Comparison of ENCODE assay signal across 19 cellular contexts in the genomic region with DNA sequence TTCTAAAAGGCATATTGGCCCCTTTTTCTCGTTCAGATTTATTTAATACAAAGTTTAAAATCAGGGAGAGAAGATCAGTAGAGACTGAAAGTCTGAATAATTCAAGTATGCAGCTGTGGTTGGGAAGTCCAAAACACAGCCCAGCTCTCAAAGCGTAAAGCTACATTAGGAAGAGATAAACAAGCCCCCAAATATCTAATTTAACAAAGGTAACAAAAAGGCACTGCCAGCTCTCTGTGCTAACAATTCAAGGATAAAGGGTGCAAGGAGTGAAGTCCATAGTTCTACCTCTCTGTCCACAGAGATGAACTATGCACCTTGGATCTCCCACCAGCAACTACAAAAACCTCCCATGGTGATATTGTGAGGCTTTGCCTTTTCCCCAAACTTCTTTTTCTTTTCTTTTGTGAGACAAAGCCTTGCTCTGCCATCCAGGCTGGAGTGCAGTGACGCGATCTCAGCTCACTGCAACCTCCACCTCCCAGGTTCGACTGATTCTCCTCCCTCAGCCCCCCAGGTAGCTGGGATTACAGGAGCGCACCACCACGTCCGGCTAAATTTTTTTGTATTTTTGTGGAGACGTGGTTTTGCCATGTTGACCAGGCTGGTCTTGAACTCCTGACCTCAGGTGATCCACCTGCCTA.
DNase-seq lines count a peak whose midpoint lies in the region; ATAC-seq, FAIRE-seq and TF ChIP-seq lines count a peak whose summit lies in the region.
"Had no signal": no experiment of that assay in that cellular context is flagged by ENCODE, and none has a peak within 500 bp of the region (broad histone marks: within the 10 kb centered on the region; RNA-seq: fewer than 3 reads in every experiment).

No MANE protein-coding gene starts in this region.

- H2AFZ ChIP-seq in H9 (ENCODE audit: low read length) (no peak overlapping the region), H1 (ENCODE audit: low read length) (no peak overlapping the region)

- TF ChIP-seq EP300 in H1 (IDR thresholded peaks at IDR 0.05; ENCODE audit: borderline replicate concordance in 1 of 2, low read depth in 2 of 2, low read length in 2 of 2): peak in 1 of 2 experiments; percentile 45; a peak in 1 of 3 replicates

- H4K20me1 ChIP-seq in H9 (ENCODE audit: control insufficient read depth, insufficient read depth, insufficient read length) (no peaks in the 10 kb centered on the region), H1 (replicated peaks in 1 of 2; ENCODE audit: control insufficient read depth in 1 of 2, insufficient read depth in 2 of 2, low read length in 2 of 2) (no peaks in the 10 kb centered on the region)

- no peak overlapping the region for H4K5ac ChIP-seq in H9 (ENCODE audit: insufficient read length, low read depth, low read length)
- H4K5ac ChIP-seq in H1 (ENCODE audit: insufficient read length, low read depth, low read length): no peak overlapping the region

- no peaks in the 10 kb centered on the region for H3K23me2 ChIP-seq in H9 (ENCODE audit: insufficient read length, low read depth, low read length, poor library complexity, severe bottlenecking)
- H3K23me2 ChIP-seq in H1 (ENCODE audit: low read depth, low read length): no peaks in the 10 kb centered on the region; the same call in none of the 2 replicates

- H3K36me3 ChIP-seq in HUES64 (ENCODE audit: insufficient read depth, low read length) (no peaks in the 10 kb centered on the region), H1 (ENCODE audit: control insufficient read depth in 2 of 4, insufficient read depth in 4 of 4, low read length in 3 of 4) (no peaks in the 10 kb centered on the region)

- H3T11ph ChIP-seq in H9 (ENCODE audit: low read length): no peak overlapping the region

- no peak for TF ChIP-seq POLR2A in H1 (IDR thresholded peaks at IDR 0.05; ENCODE audit: control extremely low read depth in 1 of 2, low read depth in 2 of 2, low read length in 2 of 2)

- H3K27ac ChIP-seq in H9 (ENCODE audit: insufficient read length, low read depth, low read length) (peak overlapping the region; percentile 4), HUES64 (ENCODE audit: low read depth, low read length) (peak overlapping the region; percentile 85), H1 (ENCODE audit: low read depth, low read length) (no peak overlapping the region)

- H3K9me3 ChIP-seq in H9 (ENCODE audit: control insufficient read depth, low read depth, low read length): no peaks in the 10 kb centered on the region
- H3K9me3 ChIP-seq in HUES64 (ENCODE audit: insufficient read depth, low read depth, low read length): no peaks in the 10 kb centered on the region
- H3K9me3 ChIP-seq in H1 (ENCODE audit: insufficient read depth in 2 of 2, low read depth in 1 of 2, low read length in 1 of 2): no peaks in the 10 kb centered on the region
- H3K9me3 ChIP-seq: SK-N-SH had no signal

- no peak overlapping the region for H3K23ac ChIP-seq in H9 (ENCODE audit: insufficient read length, low read depth, low read length)
- no peak overlapping the region for H3K23ac ChIP-seq in H1 (ENCODE audit: insufficient read length)

- no peaks in the 10 kb centered on the region for H3K79me2 ChIP-seq in H9 (ENCODE audit: insufficient read depth, low read length)
- no peaks in the 10 kb centered on the region for H3K79me2 ChIP-seq in H1 (ENCODE audit: control insufficient read depth in 1 of 2, insufficient read depth in 2 of 2, low read length in 2 of 2)

- no CpG with 5 or more reads among the region's 9 CpGs for WGBS in H9 (ENCODE audit: extremely low coverage, insufficient read length, low lambda C conversion rate)
- WGBS in HUES64: 55% methylated on average over 7 of the region's 9 CpGs
- WGBS in H1 (ENCODE audit: extremely low coverage in 1 of 2, insufficient coverage in 1 of 2, insufficient read length in 1 of 2, insufficient replicate concordance in 2 of 2, low coverage in 1 of 2, low lambda C conversion rate in 2 of 2, missing lambda C conversion rate in 1 of 2), 2 experiments: 30% methylated on average over 9 of the region's 9 CpGs; no CpG with 5 or more reads in 1 of the 2 experiments

- H3K4ac ChIP-seq in H9 (ENCODE audit: low read depth, low read length) (no peak overlapping the region), H1 (replicated peaks; ENCODE audit: insufficient read length, low read depth, low read length) (no peak overlapping the region)

- ATAC-seq in left lobe of liver: peak; percentile 21
- no peak for ATAC-seq in activated naive CD8-positive, alpha-beta T cell treated with anti-CD3 and anti-CD28 coated beads, Interleukin-2, amount 50 U/mL, for 24 hours
- ATAC-seq in HG03097 (IDR thresholded peaks at IDR 0.05; ENCODE audit: low FRiP score, unreplicated experiment): no peak

- CTCF ChIA-PET in H1 (lab: Charles Lee; ENCODE audit: partially characterized antibody): interaction anchor here (0.6 to 2.8 kb wide), 8 partner anchors 16 to 225 kb away, joined by 3 to 10 read pairs (median 4); no protein-coding TSS in a partner anchor

- H3K27me3 Mint-ChIP-seq in H9 (ENCODE audit: low read depth): 0 out of 2 replicates have a peak, but pooled peaks cover 1% of the 10 kb centered on the region
- H3K27me3 Mint-ChIP-seq in activated naive CD8-positive, alpha-beta T cell treated with anti-CD3 and anti-CD28 coated beads, Interleukin-2, amount 50 U/mL, for 24 hours: peaks cover 3% of the 10 kb centered on the region

- no peak overlapping the region for H2BK20ac ChIP-seq in H9 (ENCODE audit: low read depth, low read length, poor library complexity, severe bottlenecking)
- H2BK20ac ChIP-seq in H1 (ENCODE audit: low read length): 0 out of 2 replicates have a peak overlapping the region, but pooled peaks have one; percentile 26

- H2AK5ac ChIP-seq in H9 (ENCODE audit: insufficient read length, low read length): no peak overlapping the region
- no peak overlapping the region for H2AK5ac ChIP-seq in H1 (ENCODE audit: low read depth, low read length)

- H3K4me2 ChIP-seq in H9 (ENCODE audit: insufficient read depth, insufficient read length, low read length): no peak overlapping the region
- peak overlapping the region; percentile 2 to 27; a peak in 1 of 4 replicates for H3K4me2 ChIP-seq in H1 (ENCODE audit: insufficient read depth in 1 of 2, low read depth in 2 of 2, low read length in 2 of 2)
- H3K4me2 ChIP-seq: SK-N-SH had no signal

- DNase-seq in H9 (peak; percentile 31), H1 (ENCODE audit: low read depth in 1 of 2, low spot score in 2 of 2) (no peak), left lobe of liver (ENCODE audit: low spot score) (no peak), NCI-H510A treated with DMSO at 0.1 percent for 48 hours (lab: John Stamatoyannopoulos, UW) (no peak)
- DNase-seq in activated naive CD8-positive, alpha-beta T cell treated with anti-CD3 and anti-CD28 coated beads, Interleukin-2, amount 50 U/mL, for 24 hours: no peak
- DNase-seq: ACHN; C1 segment of cervical spinal cord; CD8-positive, alpha-beta memory T cell; HFFc6; NCI-H1105; NCI-H1694 treated with DMSO at 0.1 percent for 48 hours; NCI-H226; NCI-H526 treated with DMSO at 0.1 percent for 48 hours; OCI-M1; SHP77 treated with DMSO at 0.1 percent for 48 hours; SK-N-SH had no signal

- H3K27ac Mint-ChIP-seq in H9: peak overlapping the region; percentile 91 to 96 (median 92)
- no peak overlapping the region for H3K27ac Mint-ChIP-seq in activated naive CD8-positive, alpha-beta T cell treated with anti-CD3 and anti-CD28 coated beads, Interleukin-2, amount 50 U/mL, for 24 hours
- H3K27ac Mint-ChIP-seq: CD8-positive, alpha-beta memory T cell; HFFc6 had no signal

- no peak overlapping the region for H2BK12ac ChIP-seq in H9 (ENCODE audit: insufficient read length, low read depth, low read length)
- H2BK12ac ChIP-seq in H1 (ENCODE audit: low read depth, low read length): peak overlapping the region; percentile 69

- H3K56ac ChIP-seq in H9 (ENCODE audit: insufficient read length, low read depth, low read length) (no peak overlapping the region), H1 (replicated peaks; ENCODE audit: insufficient read length, low read depth, low read length) (no peak overlapping the region)

- H2BK5ac ChIP-seq in H9 (ENCODE audit: insufficient read length, low read length) (no peak overlapping the region), H1 (ENCODE audit: low read depth, low read length) (peak overlapping the region; percentile 6; the same call in 1 of the 2 replicates)

- POLR2A ChIA-PET in H1 (lab: Charles Lee; ENCODE audit: partially characterized antibody): interaction anchor here (0.9 to 1.7 kb wide), 3 partner anchors 8 to 9 kb away, joined by 3 to 6 read pairs (median 3); no protein-coding TSS in a partner anchor

- no peak overlapping the region for H3K4me3 ChIP-seq in HUES64 (ENCODE audit: low read length)
- peak overlapping the region in 1 of 4 experiments; percentile 34; a peak in 1 of 8 replicates for H3K4me3 ChIP-seq in H1 (ENCODE audit: extremely low read depth in 1 of 4, insufficient read depth in 2 of 4, low read depth in 3 of 4, low read length in 4 of 4)

- H2BK15ac ChIP-seq in H9 (ENCODE audit: low read depth, low read length) (no peak overlapping the region), H1 (ENCODE audit: low read length) (no peak overlapping the region)

- H3K9ac ChIP-seq in H9 (ENCODE audit: extremely low read depth, insufficient read length, low read length) (no peak overlapping the region), HUES64 (ENCODE audit: low read depth, low read length) (no peak overlapping the region), H1 (replicated peaks in 1 of 4; ENCODE audit: extremely low read depth in 1 of 4, low read depth in 3 of 4, low read length in 3 of 4) (no peak overlapping the region)
- H3K9ac ChIP-seq: SK-N-SH had no signal

- H3K14ac ChIP-seq in H9 (ENCODE audit: insufficient read depth, low read length): no peak overlapping the region
- H3K14ac ChIP-seq in H1 (ENCODE audit: insufficient read length): no peak overlapping the region

- H3K27me3 ChIP-seq in H9 (ENCODE audit: insufficient read depth, low read length) (no peaks in the 10 kb centered on the region), HUES64 (ENCODE audit: insufficient read depth, low read length) (no peaks in the 10 kb centered on the region), H1 (replicated peaks in 1 of 4; ENCODE audit: control insufficient read depth in 3 of 4, extremely low read depth in 1 of 4, insufficient read depth in 3 of 4, low read length in 3 of 4) (no peaks in the 10 kb centered on the region)

- H3K4me1 ChIP-seq in H9 (ENCODE audit: insufficient read depth, low read length): peaks cover 20% of the 10 kb centered on the region
- peaks cover 79% of the 10 kb centered on the region for H3K4me1 ChIP-seq in HUES64 (ENCODE audit: insufficient read depth, low read length)
- peaks cover 11 to 43% (median 25%) of the 10 kb centered on the region in 4 experiments; a peak in 6 of 7 replicates for H3K4me1 ChIP-seq in H1 (replicated peaks in 1 of 4; ENCODE audit: control insufficient read depth in 3 of 4, insufficient read depth in 4 of 4, low read length in 3 of 4)

- H2BK120ac ChIP-seq in H9 (ENCODE audit: low read depth, low read length, poor library complexity, severe bottlenecking) (no peak overlapping the region), H1 (replicated peaks; ENCODE audit: low read depth, low read length) (no peak overlapping the region)

- H4K8ac ChIP-seq in H9 (replicated peaks; ENCODE audit: insufficient read length, low read depth, low read length): no peak overlapping the region
- H4K8ac ChIP-seq in H1 (ENCODE audit: extremely low read depth, insufficient read depth, low read length): no peak overlapping the region

- FAIRE-seq in H1 (lab: Jason Lieb, UNC): peak; percentile 92
- FAIRE-seq: H54 had no signal

- no peak for TF ChIP-seq CTCF in H9 (conservative IDR thresholded peaks at IDR 0.05)
- TF ChIP-seq CTCF in H1 (IDR thresholded peaks at IDR 0.05; ENCODE audit: control extremely low read depth in 1 of 3, insufficient read depth in 1 of 3, low read depth in 1 of 3, low read length in 3 of 3): no peak

- no peak overlapping the region for H3K18ac ChIP-seq in H9 (ENCODE audit: insufficient read length, low read depth, low read length)
- no peak overlapping the region for H3K18ac ChIP-seq in H1 (ENCODE audit: extremely low read depth, low read length)

- no peaks in the 10 kb centered on the region for H3K79me1 ChIP-seq in H9 (ENCODE audit: insufficient read depth, low read depth, low read length, poor library complexity, severe bottlenecking)
- no peaks in the 10 kb centered on the region for H3K79me1 ChIP-seq in H1 (ENCODE audit: low read depth, low read length)

- H3K9me3 Mint-ChIP-seq in H9: peaks cover 1 to 10% of the 10 kb centered on the region in 2 experiments; a peak in 3 of 5 replicates
- H3K9me3 Mint-ChIP-seq in activated naive CD8-positive, alpha-beta T cell treated with anti-CD3 and anti-CD28 coated beads, Interleukin-2, amount 50 U/mL, for 24 hours: no peaks in the 10 kb centered on the region
- H3K9me3 Mint-ChIP-seq: CD8-positive, alpha-beta memory T cell; HFFc6 had no signal

- H3K4me1 Mint-ChIP-seq in H9: peaks cover 72 to 74% of the 10 kb centered on the region in 2 experiments
- no peaks in the 10 kb centered on the region for H3K4me1 Mint-ChIP-seq in activated naive CD8-positive, alpha-beta T cell treated with anti-CD3 and anti-CD28 coated beads, Interleukin-2, amount 50 U/mL, for 24 hours
- H3K4me1 Mint-ChIP-seq: CD8-positive, alpha-beta memory T cell had no signal

- H4K91ac ChIP-seq in H9 (ENCODE audit: insufficient read length, low read depth, low read length): no peak overlapping the region
- H4K91ac ChIP-seq in H1 (replicated peaks; ENCODE audit: insufficient read length, low read length): no peak overlapping the region

- peak overlapping the region in 1 of 2 experiments; percentile 57; a peak in 1 of 5 replicates for H3K4me3 Mint-ChIP-seq in H9
- H3K4me3 Mint-ChIP-seq in activated naive CD8-positive, alpha-beta T cell treated with anti-CD3 and anti-CD28 coated beads, Interleukin-2, amount 50 U/mL, for 24 hours: no peak overlapping the region
- H3K4me3 Mint-ChIP-seq: CD8-positive, alpha-beta memory T cell; HFFc6 had no signal

- peaks cover 0 to 5% (median 0%) of the 10 kb centered on the region in 3 experiments; a peak in 2 of 7 replicates for H3K36me3 Mint-ChIP-seq in H9 (ENCODE audit: insufficient read depth in 1 of 3, low read depth in 3 of 3)
- no peaks in the 10 kb centered on the region for H3K36me3 Mint-ChIP-seq in activated naive CD8-positive, alpha-beta T cell treated with anti-CD3 and anti-CD28 coated beads, Interleukin-2, amount 50 U/mL, for 24 hours (ENCODE audit: low read depth)
- H3K36me3 Mint-ChIP-seq: CD8-positive, alpha-beta memory T cell had no signal

- peak in 1 of 2 experiments; percentile 0; a peak in 1 of 4 replicates for TF ChIP-seq RAD21 in H1 (IDR thresholded peaks at IDR 0.05 in 1 of 2, conservative IDR thresholded peaks at IDR 0.05 in 1 of 2; ENCODE audit: low read depth in 2 of 2, low read length in 2 of 2)
